ENCODE assay signal across 1 cellular context in the genomic region with DNA sequence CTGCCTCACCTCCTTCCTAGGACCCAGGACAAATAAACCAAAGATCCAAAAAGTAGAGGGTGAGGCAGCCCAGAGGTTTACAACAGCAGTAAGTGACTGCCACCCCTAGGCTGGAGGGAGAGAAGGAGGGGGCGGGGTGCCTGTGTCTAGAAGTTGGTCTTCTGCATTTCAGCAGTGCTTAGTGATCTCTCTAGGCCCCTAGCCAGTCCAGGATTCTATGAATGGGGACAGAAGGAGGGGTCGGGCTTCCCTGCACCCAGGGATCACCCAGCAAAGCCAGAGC.
TF ChIP-seq lines count a peak whose summit lies in the region.

No MANE protein-coding gene starts in this region.

TF ChIP-seq in WTC11, 78 proteins besides CTCF, POLR2A, EP300 and RAD21 (continued from another document):
- TF ChIP-seq, protein P1, sequence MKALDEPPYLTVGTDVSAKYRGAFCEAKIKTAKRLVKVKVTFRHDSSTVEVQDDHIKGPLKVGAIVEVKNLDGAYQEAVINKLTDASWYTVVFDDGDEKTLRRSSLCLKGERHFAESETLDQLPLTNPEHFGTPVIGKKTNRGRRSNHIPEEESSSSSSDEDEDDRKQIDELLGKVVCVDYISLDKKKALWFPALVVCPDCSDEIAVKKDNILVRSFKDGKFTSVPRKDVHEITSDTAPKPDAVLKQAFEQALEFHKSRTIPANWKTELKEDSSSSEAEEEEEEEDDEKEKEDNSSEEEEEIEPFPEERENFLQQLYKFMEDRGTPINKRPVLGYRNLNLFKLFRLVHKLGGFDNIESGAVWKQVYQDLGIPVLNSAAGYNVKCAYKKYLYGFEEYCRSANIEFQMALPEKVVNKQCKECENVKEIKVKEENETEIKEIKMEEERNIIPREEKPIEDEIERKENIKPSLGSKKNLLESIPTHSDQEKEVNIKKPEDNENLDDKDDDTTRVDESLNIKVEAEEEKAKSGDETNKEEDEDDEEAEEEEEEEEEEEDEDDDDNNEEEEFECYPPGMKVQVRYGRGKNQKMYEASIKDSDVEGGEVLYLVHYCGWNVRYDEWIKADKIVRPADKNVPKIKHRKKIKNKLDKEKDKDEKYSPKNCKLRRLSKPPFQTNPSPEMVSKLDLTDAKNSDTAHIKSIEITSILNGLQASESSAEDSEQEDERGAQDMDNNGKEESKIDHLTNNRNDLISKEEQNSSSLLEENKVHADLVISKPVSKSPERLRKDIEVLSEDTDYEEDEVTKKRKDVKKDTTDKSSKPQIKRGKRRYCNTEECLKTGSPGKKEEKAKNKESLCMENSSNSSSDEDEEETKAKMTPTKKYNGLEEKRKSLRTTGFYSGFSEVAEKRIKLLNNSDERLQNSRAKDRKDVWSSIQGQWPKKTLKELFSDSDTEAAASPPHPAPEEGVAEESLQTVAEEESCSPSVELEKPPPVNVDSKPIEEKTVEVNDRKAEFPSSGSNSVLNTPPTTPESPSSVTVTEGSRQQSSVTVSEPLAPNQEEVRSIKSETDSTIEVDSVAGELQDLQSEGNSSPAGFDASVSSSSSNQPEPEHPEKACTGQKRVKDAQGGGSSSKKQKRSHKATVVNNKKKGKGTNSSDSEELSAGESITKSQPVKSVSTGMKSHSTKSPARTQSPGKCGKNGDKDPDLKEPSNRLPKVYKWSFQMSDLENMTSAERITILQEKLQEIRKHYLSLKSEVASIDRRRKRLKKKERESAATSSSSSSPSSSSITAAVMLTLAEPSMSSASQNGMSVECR (CRISPR knock-in tag; IDR thresholded peaks at IDR 0.05; ENCODE audit: borderline replicate concordance): no peak
- TF ChIP-seq MXD4 (CRISPR knock-in tag; IDR thresholded peaks at IDR 0.05; ENCODE audit: borderline replicate concordance) (no peak), EMX1 (CRISPR knock-in tag; IDR thresholded peaks at IDR 0.05) (no peak)
- TF ChIP-seq, protein P2, sequence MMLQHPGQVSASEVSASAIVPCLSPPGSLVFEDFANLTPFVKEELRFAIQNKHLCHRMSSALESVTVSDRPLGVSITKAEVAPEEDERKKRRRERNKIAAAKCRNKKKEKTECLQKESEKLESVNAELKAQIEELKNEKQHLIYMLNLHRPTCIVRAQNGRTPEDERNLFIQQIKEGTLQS (CRISPR knock-in tag; conservative IDR thresholded peaks at IDR 0.05): no peak
- TF ChIP-seq, protein P3, sequence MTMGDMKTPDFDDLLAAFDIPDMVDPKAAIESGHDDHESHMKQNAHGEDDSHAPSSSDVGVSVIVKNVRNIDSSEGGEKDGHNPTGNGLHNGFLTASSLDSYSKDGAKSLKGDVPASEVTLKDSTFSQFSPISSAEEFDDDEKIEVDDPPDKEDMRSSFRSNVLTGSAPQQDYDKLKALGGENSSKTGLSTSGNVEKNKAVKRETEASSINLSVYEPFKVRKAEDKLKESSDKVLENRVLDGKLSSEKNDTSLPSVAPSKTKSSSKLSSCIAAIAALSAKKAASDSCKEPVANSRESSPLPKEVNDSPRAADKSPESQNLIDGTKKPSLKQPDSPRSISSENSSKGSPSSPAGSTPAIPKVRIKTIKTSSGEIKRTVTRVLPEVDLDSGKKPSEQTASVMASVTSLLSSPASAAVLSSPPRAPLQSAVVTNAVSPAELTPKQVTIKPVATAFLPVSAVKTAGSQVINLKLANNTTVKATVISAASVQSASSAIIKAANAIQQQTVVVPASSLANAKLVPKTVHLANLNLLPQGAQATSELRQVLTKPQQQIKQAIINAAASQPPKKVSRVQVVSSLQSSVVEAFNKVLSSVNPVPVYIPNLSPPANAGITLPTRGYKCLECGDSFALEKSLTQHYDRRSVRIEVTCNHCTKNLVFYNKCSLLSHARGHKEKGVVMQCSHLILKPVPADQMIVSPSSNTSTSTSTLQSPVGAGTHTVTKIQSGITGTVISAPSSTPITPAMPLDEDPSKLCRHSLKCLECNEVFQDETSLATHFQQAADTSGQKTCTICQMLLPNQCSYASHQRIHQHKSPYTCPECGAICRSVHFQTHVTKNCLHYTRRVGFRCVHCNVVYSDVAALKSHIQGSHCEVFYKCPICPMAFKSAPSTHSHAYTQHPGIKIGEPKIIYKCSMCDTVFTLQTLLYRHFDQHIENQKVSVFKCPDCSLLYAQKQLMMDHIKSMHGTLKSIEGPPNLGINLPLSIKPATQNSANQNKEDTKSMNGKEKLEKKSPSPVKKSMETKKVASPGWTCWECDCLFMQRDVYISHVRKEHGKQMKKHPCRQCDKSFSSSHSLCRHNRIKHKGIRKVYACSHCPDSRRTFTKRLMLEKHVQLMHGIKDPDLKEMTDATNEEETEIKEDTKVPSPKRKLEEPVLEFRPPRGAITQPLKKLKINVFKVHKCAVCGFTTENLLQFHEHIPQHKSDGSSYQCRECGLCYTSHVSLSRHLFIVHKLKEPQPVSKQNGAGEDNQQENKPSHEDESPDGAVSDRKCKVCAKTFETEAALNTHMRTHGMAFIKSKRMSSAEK (CRISPR knock-in tag; IDR thresholded peaks at IDR 0.05; ENCODE audit: borderline replicate concordance): no peak
